1 cellular context compared by ENCODE assay signal in the genomic region with DNA sequence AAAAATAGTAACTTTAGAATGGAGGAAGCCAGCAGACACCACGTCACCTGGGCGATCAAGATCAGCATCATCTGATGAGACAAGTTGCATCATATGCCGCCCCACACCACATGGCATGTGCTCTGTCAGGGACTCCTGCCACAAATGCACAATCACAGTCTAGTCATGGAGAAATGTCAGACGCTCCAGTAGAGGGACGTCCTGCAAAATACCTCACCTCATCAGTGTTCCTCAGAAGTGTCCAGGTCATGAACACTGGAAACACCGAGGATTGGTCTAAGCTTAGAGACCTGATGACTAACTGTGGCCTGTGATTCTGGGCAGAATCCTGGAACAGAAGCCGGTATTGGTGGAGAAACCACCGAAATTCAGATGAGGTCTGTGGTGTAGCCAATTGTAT.
A peak's percentile ranks its signal among the peaks of the same experiment; 100 is the strongest.
TF ChIP-seq lines count a peak whose summit lies in the region.

No MANE protein-coding gene starts in this region.

TF ChIP-seq in H1, 55 proteins besides CTCF, POLR2A, EP300 and RAD21:
- TF ChIP-seq, protein P1, sequence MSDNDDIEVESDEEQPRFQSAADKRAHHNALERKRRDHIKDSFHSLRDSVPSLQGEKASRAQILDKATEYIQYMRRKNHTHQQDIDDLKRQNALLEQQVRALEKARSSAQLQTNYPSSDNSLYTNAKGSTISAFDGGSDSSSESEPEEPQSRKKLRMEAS (IDR thresholded peaks at IDR 0.05): peak; percentile 38; the same call in 1 of the 2 replicates
- TF ChIP-seq TEAD4 (IDR thresholded peaks at IDR 0.05; ENCODE audit: low read depth, low read length): no peak
- TF ChIP-seq, protein P2, sequence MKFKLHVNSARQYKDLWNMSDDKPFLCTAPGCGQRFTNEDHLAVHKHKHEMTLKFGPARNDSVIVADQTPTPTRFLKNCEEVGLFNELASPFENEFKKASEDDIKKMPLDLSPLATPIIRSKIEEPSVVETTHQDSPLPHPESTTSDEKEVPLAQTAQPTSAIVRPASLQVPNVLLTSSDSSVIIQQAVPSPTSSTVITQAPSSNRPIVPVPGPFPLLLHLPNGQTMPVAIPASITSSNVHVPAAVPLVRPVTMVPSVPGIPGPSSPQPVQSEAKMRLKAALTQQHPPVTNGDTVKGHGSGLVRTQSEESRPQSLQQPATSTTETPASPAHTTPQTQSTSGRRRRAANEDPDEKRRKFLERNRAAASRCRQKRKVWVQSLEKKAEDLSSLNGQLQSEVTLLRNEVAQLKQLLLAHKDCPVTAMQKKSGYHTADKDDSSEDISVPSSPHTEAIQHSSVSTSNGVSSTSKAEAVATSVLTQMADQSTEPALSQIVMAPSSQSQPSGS (IDR thresholded peaks at IDR 0.05; ENCODE audit: low read length): no peak
- TF ChIP-seq, protein P3, sequence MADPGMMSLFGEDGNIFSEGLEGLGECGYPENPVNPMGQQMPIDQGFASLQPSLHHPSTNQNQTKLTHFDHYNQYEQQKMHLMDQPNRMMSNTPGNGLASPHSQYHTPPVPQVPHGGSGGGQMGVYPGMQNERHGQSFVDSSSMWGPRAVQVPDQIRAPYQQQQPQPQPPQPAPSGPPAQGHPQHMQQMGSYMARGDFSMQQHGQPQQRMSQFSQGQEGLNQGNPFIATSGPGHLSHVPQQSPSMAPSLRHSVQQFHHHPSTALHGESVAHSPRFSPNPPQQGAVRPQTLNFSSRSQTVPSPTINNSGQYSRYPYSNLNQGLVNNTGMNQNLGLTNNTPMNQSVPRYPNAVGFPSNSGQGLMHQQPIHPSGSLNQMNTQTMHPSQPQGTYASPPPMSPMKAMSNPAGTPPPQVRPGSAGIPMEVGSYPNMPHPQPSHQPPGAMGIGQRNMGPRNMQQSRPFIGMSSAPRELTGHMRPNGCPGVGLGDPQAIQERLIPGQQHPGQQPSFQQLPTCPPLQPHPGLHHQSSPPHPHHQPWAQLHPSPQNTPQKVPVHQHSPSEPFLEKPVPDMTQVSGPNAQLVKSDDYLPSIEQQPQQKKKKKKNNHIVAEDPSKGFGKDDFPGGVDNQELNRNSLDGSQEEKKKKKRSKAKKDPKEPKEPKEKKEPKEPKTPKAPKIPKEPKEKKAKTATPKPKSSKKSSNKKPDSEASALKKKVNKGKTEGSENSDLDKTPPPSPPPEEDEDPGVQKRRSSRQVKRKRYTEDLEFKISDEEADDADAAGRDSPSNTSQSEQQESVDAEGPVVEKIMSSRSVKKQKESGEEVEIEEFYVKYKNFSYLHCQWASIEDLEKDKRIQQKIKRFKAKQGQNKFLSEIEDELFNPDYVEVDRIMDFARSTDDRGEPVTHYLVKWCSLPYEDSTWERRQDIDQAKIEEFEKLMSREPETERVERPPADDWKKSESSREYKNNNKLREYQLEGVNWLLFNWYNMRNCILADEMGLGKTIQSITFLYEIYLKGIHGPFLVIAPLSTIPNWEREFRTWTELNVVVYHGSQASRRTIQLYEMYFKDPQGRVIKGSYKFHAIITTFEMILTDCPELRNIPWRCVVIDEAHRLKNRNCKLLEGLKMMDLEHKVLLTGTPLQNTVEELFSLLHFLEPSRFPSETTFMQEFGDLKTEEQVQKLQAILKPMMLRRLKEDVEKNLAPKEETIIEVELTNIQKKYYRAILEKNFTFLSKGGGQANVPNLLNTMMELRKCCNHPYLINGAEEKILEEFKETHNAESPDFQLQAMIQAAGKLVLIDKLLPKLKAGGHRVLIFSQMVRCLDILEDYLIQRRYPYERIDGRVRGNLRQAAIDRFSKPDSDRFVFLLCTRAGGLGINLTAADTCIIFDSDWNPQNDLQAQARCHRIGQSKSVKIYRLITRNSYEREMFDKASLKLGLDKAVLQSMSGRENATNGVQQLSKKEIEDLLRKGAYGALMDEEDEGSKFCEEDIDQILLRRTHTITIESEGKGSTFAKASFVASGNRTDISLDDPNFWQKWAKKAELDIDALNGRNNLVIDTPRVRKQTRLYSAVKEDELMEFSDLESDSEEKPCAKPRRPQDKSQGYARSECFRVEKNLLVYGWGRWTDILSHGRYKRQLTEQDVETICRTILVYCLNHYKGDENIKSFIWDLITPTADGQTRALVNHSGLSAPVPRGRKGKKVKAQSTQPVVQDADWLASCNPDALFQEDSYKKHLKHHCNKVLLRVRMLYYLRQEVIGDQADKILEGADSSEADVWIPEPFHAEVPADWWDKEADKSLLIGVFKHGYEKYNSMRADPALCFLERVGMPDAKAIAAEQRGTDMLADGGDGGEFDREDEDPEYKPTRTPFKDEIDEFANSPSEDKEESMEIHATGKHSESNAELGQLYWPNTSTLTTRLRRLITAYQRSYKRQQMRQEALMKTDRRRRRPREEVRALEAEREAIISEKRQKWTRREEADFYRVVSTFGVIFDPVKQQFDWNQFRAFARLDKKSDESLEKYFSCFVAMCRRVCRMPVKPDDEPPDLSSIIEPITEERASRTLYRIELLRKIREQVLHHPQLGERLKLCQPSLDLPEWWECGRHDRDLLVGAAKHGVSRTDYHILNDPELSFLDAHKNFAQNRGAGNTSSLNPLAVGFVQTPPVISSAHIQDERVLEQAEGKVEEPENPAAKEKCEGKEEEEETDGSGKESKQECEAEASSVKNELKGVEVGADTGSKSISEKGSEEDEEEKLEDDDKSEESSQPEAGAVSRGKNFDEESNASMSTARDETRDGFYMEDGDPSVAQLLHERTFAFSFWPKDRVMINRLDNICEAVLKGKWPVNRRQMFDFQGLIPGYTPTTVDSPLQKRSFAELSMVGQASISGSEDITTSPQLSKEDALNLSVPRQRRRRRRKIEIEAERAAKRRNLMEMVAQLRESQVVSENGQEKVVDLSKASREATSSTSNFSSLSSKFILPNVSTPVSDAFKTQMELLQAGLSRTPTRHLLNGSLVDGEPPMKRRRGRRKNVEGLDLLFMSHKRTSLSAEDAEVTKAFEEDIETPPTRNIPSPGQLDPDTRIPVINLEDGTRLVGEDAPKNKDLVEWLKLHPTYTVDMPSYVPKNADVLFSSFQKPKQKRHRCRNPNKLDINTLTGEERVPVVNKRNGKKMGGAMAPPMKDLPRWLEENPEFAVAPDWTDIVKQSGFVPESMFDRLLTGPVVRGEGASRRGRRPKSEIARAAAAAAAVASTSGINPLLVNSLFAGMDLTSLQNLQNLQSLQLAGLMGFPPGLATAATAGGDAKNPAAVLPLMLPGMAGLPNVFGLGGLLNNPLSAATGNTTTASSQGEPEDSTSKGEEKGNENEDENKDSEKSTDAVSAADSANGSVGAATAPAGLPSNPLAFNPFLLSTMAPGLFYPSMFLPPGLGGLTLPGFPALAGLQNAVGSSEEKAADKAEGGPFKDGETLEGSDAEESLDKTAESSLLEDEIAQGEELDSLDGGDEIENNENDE (IDR thresholded peaks at IDR 0.05; ENCODE audit: insufficient replicate concordance, low read length): no peak
